In the genomic region with DNA sequence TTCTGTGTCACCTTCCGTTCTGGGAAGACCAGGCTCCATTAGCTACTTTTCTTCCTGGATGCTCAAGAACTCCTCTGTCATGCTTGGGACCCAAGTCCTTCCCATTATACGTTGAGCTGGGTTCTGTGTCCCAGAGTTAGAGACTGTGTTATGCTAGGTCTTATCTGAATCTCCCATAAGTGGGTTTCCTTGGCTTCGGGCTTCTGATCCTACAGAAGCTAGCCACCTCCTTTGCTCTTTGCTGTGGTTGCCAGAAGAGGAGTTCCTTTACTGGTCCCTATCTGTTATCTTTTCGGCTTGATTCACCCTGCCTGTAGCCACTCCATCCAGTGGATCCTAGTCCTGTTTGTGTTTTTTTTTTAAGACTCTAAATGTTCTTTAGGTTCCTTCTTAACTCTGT, we compare ENCODE assay signal across 28 cellular contexts.
"Had no signal": no experiment of that assay in that cellular context is flagged by ENCODE, and none has a peak within 500 bp of the region (broad histone marks: within the 10 kb centered on the region; RNA-seq: fewer than 3 reads in every experiment).

No MANE protein-coding gene starts in this region.

- DNase-seq: natural killer cell; occipital lobe; ovary; psoas muscle; right cardiac atrium; right lobe of liver; sigmoid colon; small intestine; stimulated activated CD4-positive, alpha-beta T cell treated with anti-CD3 and anti-CD28 coated beads, Interleukin-15, amount 100 ng/mL, for 24 hours; stimulated activated CD4-positive, alpha-beta T cell treated with anti-CD3 and anti-CD28 coated beads, Interleukin-2, amount 100 ng/mL, for 24 hours; stimulated activated CD4-positive, alpha-beta T cell treated with anti-CD3 and anti-CD28 coated beads, Interleukin-2, amount 100 ng/mL, for 48 hours; stimulated activated CD4-positive, alpha-beta T cell treated with anti-CD3 and anti-CD28 coated beads, Interleukin-4, amount 100 ng/mL, for 24 hours; stimulated activated naive B cell treated with anti-CD40 and anti-IgM and Interleukin-4, amounts not matched to agents 10 μg/mL and 1 μg/mL and 100 μg/mL, for 72 hours; stimulated activated naive CD4-positive, alpha-beta T cell treated with Interleukin-2 at 50 U/mL for 16 hours; stomach; thyroid gland; trophoblast cell; upper lobe of left lung had no signal

- H2AFZ ChIP-seq: neural progenitor cell, parathyroid adenoma had no signal

- H3K27me3 ChIP-seq: neural progenitor cell, ovary, right lobe of liver, sigmoid colon, stomach, thyroid gland, tibial nerve, upper lobe of left lung, vagina had no signal

- H3K79me2 ChIP-seq: parathyroid adenoma had no signal

- H3K4me3 Mint-ChIP-seq: natural killer cell; nephron; neural progenitor cell; stimulated activated effector memory CD8-positive, alpha-beta T cell treated with anti-CD3 and anti-CD28 coated beads, Interleukin-12 subunit alpha, Interleukin-12 subunit beta, amount 100 ng/mL, for 72 hours; stimulated activated naive B cell treated with anti-CD40 and anti-IgM and Interleukin-4, amounts not matched to agents 10 μg/mL and 1 μg/mL and 100 μg/mL, for 72 hours; stimulated activated naive CD8-positive, alpha-beta T cell treated with anti-CD3 and anti-CD28 coated beads, Interleukin-15, Interleukin-2, amounts not matched to agents 100 ng/mL and 50 ng/mL, for 24 hours had no signal

- FAIRE-seq: small intestine, urothelium cell line had no signal

- ATAC-seq: natural killer cell; psoas muscle; right cardiac atrium; right lobe of liver; stimulated activated effector memory CD8-positive, alpha-beta T cell treated with anti-CD3 and anti-CD28 coated beads, Interleukin-12 subunit alpha, Interleukin-12 subunit beta, amount 100 ng/mL, for 72 hours; stimulated activated naive B cell treated with anti-CD40 and anti-IgM and Interleukin-4, amounts not matched to agents 10 μg/mL and 1 μg/mL and 100 μg/mL, for 72 hours had no signal

- H3K9me3 ChIP-seq: ovary, psoas muscle, right lobe of liver, sigmoid colon, stomach, thoracic aorta, thyroid gland, tibial nerve, upper lobe of left lung, vagina had no signal

- H3K9me3 Mint-ChIP-seq: natural killer cell; nephron; neural progenitor cell; stimulated activated effector memory CD8-positive, alpha-beta T cell treated with anti-CD3 and anti-CD28 coated beads, Interleukin-12 subunit alpha, Interleukin-12 subunit beta, amount 100 ng/mL, for 72 hours; stimulated activated naive B cell treated with anti-CD40 and anti-IgM and Interleukin-4, amounts not matched to agents 10 μg/mL and 1 μg/mL and 100 μg/mL, for 72 hours; stimulated activated naive CD8-positive, alpha-beta T cell treated with anti-CD3 and anti-CD28 coated beads, Interleukin-15, Interleukin-2, amounts not matched to agents 100 ng/mL and 50 ng/mL, for 24 hours had no signal

- H3K4me1 ChIP-seq: neural progenitor cell, parathyroid adenoma, psoas muscle, right lobe of liver, sigmoid colon, stomach, thyroid gland, tibial nerve, upper lobe of left lung, vagina had no signal

- H3K27ac ChIP-seq: neural progenitor cell, ovary, parathyroid adenoma, psoas muscle, right lobe of liver, sigmoid colon, stomach, thoracic aorta, thyroid gland, tibial nerve, upper lobe of left lung, vagina had no signal

- H3K36me3 Mint-ChIP-seq: natural killer cell; neural progenitor cell; stimulated activated effector memory CD8-positive, alpha-beta T cell treated with anti-CD3 and anti-CD28 coated beads, Interleukin-12 subunit alpha, Interleukin-12 subunit beta, amount 100 ng/mL, for 72 hours; stimulated activated naive B cell treated with anti-CD40 and anti-IgM and Interleukin-4, amounts not matched to agents 10 μg/mL and 1 μg/mL and 100 μg/mL, for 72 hours had no signal

- H3K36me3 ChIP-seq: neural progenitor cell, ovary, right lobe of liver, sigmoid colon, stomach, thoracic aorta, thyroid gland, tibial nerve, upper lobe of left lung, vagina had no signal

- H3K4me3 ChIP-seq: neural progenitor cell, ovary, psoas muscle, right lobe of liver, sigmoid colon, stomach, thoracic aorta, thyroid gland, tibial nerve, upper lobe of left lung, vagina had no signal

- H3K4me2 ChIP-seq: neural progenitor cell had no signal

- H3K9ac ChIP-seq: neural progenitor cell, parathyroid adenoma had no signal

- H3K27ac Mint-ChIP-seq: natural killer cell; nephron; neural progenitor cell; progenitor cell of endocrine pancreas; stimulated activated effector memory CD8-positive, alpha-beta T cell treated with anti-CD3 and anti-CD28 coated beads, Interleukin-12 subunit alpha, Interleukin-12 subunit beta, amount 100 ng/mL, for 72 hours; stimulated activated naive B cell treated with anti-CD40 and anti-IgM and Interleukin-4, amounts not matched to agents 10 μg/mL and 1 μg/mL and 100 μg/mL, for 72 hours; stimulated activated naive CD8-positive, alpha-beta T cell treated with anti-CD3 and anti-CD28 coated beads, Interleukin-15, Interleukin-2, amounts not matched to agents 100 ng/mL and 50 ng/mL, for 24 hours had no signal

- H3K4me1 Mint-ChIP-seq: natural killer cell; nephron; neural progenitor cell; stimulated activated effector memory CD8-positive, alpha-beta T cell treated with anti-CD3 and anti-CD28 coated beads, Interleukin-12 subunit alpha, Interleukin-12 subunit beta, amount 100 ng/mL, for 72 hours; stimulated activated naive B cell treated with anti-CD40 and anti-IgM and Interleukin-4, amounts not matched to agents 10 μg/mL and 1 μg/mL and 100 μg/mL, for 72 hours had no signal
